ENCODE assay signal across 20 cellular contexts in genomic region chr9:134887219-134887618, GRCh38. TPM values are rescaled to one million over a fixed set of nuclear protein-coding genes. Genes with fewer than 3 reads are reported as not detected.
DNase-seq lines count a peak whose midpoint lies in the region; ATAC-seq and TF ChIP-seq lines count a peak whose summit lies in the region.
"Had no signal": no experiment of that assay in that cellular context is flagged by ENCODE, and none has a peak within 500 bp of the region (broad histone marks: within the 10 kb centered on the region; RNA-seq: fewer than 3 reads in every experiment).

No MANE protein-coding gene starts in this region.

- no peak overlapping the region for H3K4me3 ChIP-seq in PC-9
- H3K4me3 ChIP-seq: A549, GM23338 had no signal

- H3K27ac Mint-ChIP-seq in neural crest cell (ENCODE audit: unreplicated experiment): peak overlapping the region; percentile 40
- H3K27ac Mint-ChIP-seq: CD8-positive, alpha-beta T cell; GM23338; HFFc6 had no signal

- TF ChIP-seq CTCF in neural crest cell (conservative IDR thresholded peaks at IDR 0.05) (no peak), PC-9 (conservative IDR thresholded peaks at IDR 0.05) (no peak)

- POLR2A ChIA-PET in PC-9 (lab: Charles Lee; ENCODE audit: unreplicated experiment): no interaction called here

- no peak overlapping the region for H2AFZ ChIP-seq in PC-9
- H2AFZ ChIP-seq: GM23338 had no signal

- H3K27ac ChIP-seq in PC-9: no peak overlapping the region
- H3K27ac ChIP-seq: 22Rv1, A549 had no signal

- H3K9me3 ChIP-seq in PC-9 (ENCODE audit: insufficient read depth, low read depth): no peaks in the 10 kb centered on the region
- H3K9me3 ChIP-seq: A549 had no signal

- BruUV-seq in PC-9 (replicated peaks; lab: Mats Ljungman, UMichigan): no TSS peak

- H3K36me3 ChIP-seq in PC-9 (ENCODE audit: low read depth): no peaks in the 10 kb centered on the region

- no peak for ATAC-seq in left lobe of liver
- no peak for ATAC-seq in GM18505 (IDR thresholded peaks at IDR 0.05; ENCODE audit: unreplicated experiment)
- ATAC-seq in HG03354 (IDR thresholded peaks at IDR 0.05; ENCODE audit: poor library complexity, severe bottlenecking, unreplicated experiment): no peak
- ATAC-seq: A549; CD8-positive, alpha-beta T cell; GM23338; HCT116 had no signal

- no peaks in the 10 kb centered on the region for H3K36me3 Mint-ChIP-seq in neural crest cell (ENCODE audit: low read depth)
- H3K36me3 Mint-ChIP-seq: CD8-positive, alpha-beta T cell had no signal

- H3K9me2 ChIP-seq in PC-9 (ENCODE audit: insufficient read depth): no peaks in the 10 kb centered on the region

- CTCF ChIA-PET in PC-9 (lab: Charles Lee): no interaction called here

- no peaks in the 10 kb centered on the region; the same call in 1 of the 2 replicates for H4K20me1 ChIP-seq in PC-9 (ENCODE audit: insufficient read depth)

- no peaks in the 10 kb centered on the region for H3K4me1 ChIP-seq in PC-9 (replicated peaks; ENCODE audit: insufficient read depth)
- H3K4me1 ChIP-seq: A549 had no signal

- H3K4me3 Mint-ChIP-seq in neural crest cell: no peak overlapping the region
- H3K4me3 Mint-ChIP-seq: CD8-positive, alpha-beta T cell; GM23338; HFFc6 had no signal

- no peaks in the 10 kb centered on the region for H3K4me1 Mint-ChIP-seq in neural crest cell
- H3K4me1 Mint-ChIP-seq: GM23338 had no signal

- H3K27me3 Mint-ChIP-seq in neural crest cell (ENCODE audit: low read depth): no peaks in the 10 kb centered on the region

- peaks cover 96% of the 10 kb centered on the region for H3K27me3 ChIP-seq in PC-9 (ENCODE audit: insufficient read depth, low read depth)

- peak; percentile 10 for DNase-seq in activated CD8-positive, alpha-beta memory T cell treated with anti-CD3 and anti-CD28 coated beads, Interleukin-2, amount 50 U/mL, for 48 hours
- DNase-seq in activated CD8-positive, alpha-beta memory T cell treated with anti-CD3 and anti-CD28 coated beads, Interleukin-2, amount 50 U/mL, for 4 hours: no peak
- peak; percentile 18 for DNase-seq in left lobe of liver (ENCODE audit: low spot score)
- DNase-seq in neural crest cell (ENCODE audit: low read depth, low spot score): no peak
- no peak for DNase-seq in occipital lobe (lab: John Stamatoyannopoulos, UW)
- no peak for DNase-seq in PC-9
- DNase-seq: AML-193, COR-L47, DMS 273 treated with DMSO at 0.1 percent for 48 hours, DMS53, DND-41, HFFc6, IMR-90 had no signal

- no peaks in the 10 kb centered on the region for H3K79me2 ChIP-seq in PC-9 (ENCODE audit: low read depth)

- H3K4me2 ChIP-seq in PC-9: no peak overlapping the region
- H3K4me2 ChIP-seq: A549, GM23338 had no signal

- no peak for TF ChIP-seq POLR2A in GM18505 (IDR thresholded peaks at IDR 0.05; ENCODE audit: borderline replicate concordance, extremely low read depth, insufficient read depth, insufficient read length)

- intact Hi-C loops in PC-9 (cut with micrococcal nuclease; ENCODE audit: unreplicated experiment): no loop called here

- no peaks in the 10 kb centered on the region for H3F3A ChIP-seq in PC-9 (ENCODE audit: insufficient read depth, low read depth)

- no peaks in the 10 kb centered on the region for H3K9me3 Mint-ChIP-seq in neural crest cell
- H3K9me3 Mint-ChIP-seq: CD8-positive, alpha-beta T cell; GM23338; HFFc6 had no signal

RNA-seq across cellular contexts. Expression of gene FCN2, which starts 6.6 kb away (rescaled TPM):
- total RNA-seq in left lobe of liver (95.7 TPM), neural crest cell (not detected in 2 replicates), occipital lobe (not detected), PC-9 (2021) (not detected in 2 replicates)
- total RNA-seq: CD8-positive, alpha-beta T cell; GM23338; HFFc6; IMR-90 had no signal

RNA-seq across cellular contexts. Expression of gene FCN1, which starts 30.5 kb away (rescaled TPM):
- 0.93 TPM for total RNA-seq in left lobe of liver
- total RNA-seq in neural crest cell: not detected in 2 replicates
- 1.1 TPM for total RNA-seq in occipital lobe
- total RNA-seq in PC-9 (2021): not detected in 2 replicates
- total RNA-seq: GM23338, HFFc6, IMR-90 had no signal

Comparison
In these comparisons a context has a peak if more than half of its experiments do, and no peak if none do; other contexts are left out.
1. DNase-seq: peak in activated CD8-positive, alpha-beta memory T cell treated with anti-CD3 and anti-CD28 coated beads, Interleukin-2, amount 50 U/mL, for 48 hours (single experiment) and left lobe of liver (single experiment); none in activated CD8-positive, alpha-beta memory T cell treated with anti-CD3 and anti-CD28 coated beads, Interleukin-2, amount 50 U/mL, for 4 hours (single experiment), neural crest cell (single experiment), occipital lobe (single experiment) and PC-9 (0 of 2).
2. RNA of gene FCN2, which starts 6.6 kb away (total RNA-seq): 95.7 TPM in left lobe of liver (single experiment); not detected in neural crest cell, not detected in occipital lobe (single experiment) and not detected in PC-9; every median in the first group is over 10 times any median in the second.